ENCODE assay signal across 1 cellular context in genomic region chr22:22817468-22818201, GRCh38.
TF ChIP-seq lines count a peak whose summit lies in the region.

No MANE protein-coding gene starts in this region.

TF ChIP-seq in SK-N-SH, 30 proteins besides CTCF, POLR2A, EP300 and RAD21 (continued from another document):
- no peak for TF ChIP-seq ZBTB33 (IDR thresholded peaks at IDR 0.05; ENCODE audit: borderline replicate concordance, low read depth)
- no peak for TF ChIP-seq FOSL2 (IDR thresholded peaks at IDR 0.05; ENCODE audit: borderline replicate concordance, low read depth)
- TF ChIP-seq NFIC (IDR thresholded peaks at IDR 0.05; ENCODE audit: borderline replicate concordance) = no peak
- no peak for TF ChIP-seq SIN3A (IDR thresholded peaks at IDR 0.05; ENCODE audit: borderline replicate concordance, low read depth, low read length)
- TF ChIP-seq RCOR1 (IDR thresholded peaks at IDR 0.05; ENCODE audit: low read length) = no peak
- TF ChIP-seq YY1 (IDR thresholded peaks at IDR 0.05; ENCODE audit: low read depth) = no peak
- TF ChIP-seq FOXM1 (IDR thresholded peaks at IDR 0.05; ENCODE audit: low read depth) = no peak
- TF ChIP-seq CHD2 (IDR thresholded peaks at IDR 0.05; ENCODE audit: low read length, partially characterized antibody) = no peak
- no peak for TF ChIP-seq FOXJ3 (CRISPR knock-in tag; IDR thresholded peaks at IDR 0.05)
- no peak for TF ChIP-seq REST (IDR thresholded peaks at IDR 0.05; ENCODE audit: low read depth, low read length)
- no peak for TF ChIP-seq NRF1 (IDR thresholded peaks at IDR 0.05; ENCODE audit: low read depth, low read length)
TF ChIP-seq in SK-N-SH: peak in this region for 0.
